7 cellular contexts compared by ENCODE assay signal in genomic region chr15:31650054-31650701, GRCh38.
DNase-seq lines count a peak whose midpoint lies in the region; ATAC-seq, FAIRE-seq and TF ChIP-seq lines count a peak whose summit lies in the region.
"Not testable (repeated sequence)": the region's sequence is repeated elsewhere in the genome, so short reads cannot be mapped to it uniquely, and the experiment has no call there.

No MANE protein-coding gene starts in this region.

- not testable (repeated sequence) for H3K27ac ChIP-seq in K562 (ENCODE audit: extremely low read depth, low read depth, low read length); heart left ventricle

- TF ChIP-seq POLR2A in K562 (conservative IDR thresholded peaks at IDR 0.05); heart left ventricle (IDR thresholded peaks at IDR 0.05): not testable (repeated sequence)

- H3K79me2 ChIP-seq in K562 (ENCODE audit: control insufficient read depth, insufficient read depth, low read length), result not testable (repeated sequence)

- intact Hi-C loops in K562 (cut with micrococcal nuclease), result not testable (repeated sequence)
- intact Hi-C loops in heart left ventricle (cut with DNase I), result loop anchor here in 2 of 10 donors (5.0 kb wide), 2 partner anchors 217 to 322 kb away; no protein-coding TSS in a partner anchor

- H3K9me1 ChIP-seq in K562 (ENCODE audit: control insufficient read depth, insufficient read depth, low read length), result not testable (repeated sequence)

- POLR2A ChIA-PET in K562 (lab: Yijun Ruan, JAX), result not testable (repeated sequence)

- not testable (repeated sequence) for H3K4me3 Mint-ChIP-seq in osteocyte (ENCODE audit: unreplicated experiment)

- H3K36me3 ChIP-seq in K562 (ENCODE audit: control insufficient read depth, insufficient read depth, low read length); heart left ventricle: not testable (repeated sequence)

- in situ Hi-C loops in K562 (cut with MboI), result not testable (repeated sequence)

- FAIRE-seq in GM18507 (lab: Jason Lieb, UNC) (peak; percentile 93), RCC 7860 (lab: Jason Lieb, UNC) (peak; percentile 31), K562 (lab: Jason Lieb, UNC) (peak; percentile 94)

- CTCF ChIA-PET in K562 (lab: Yijun Ruan, JAX; ENCODE audit: low intra/inter-chr PET ratio), result not testable (repeated sequence)

- H3K27ac Mint-ChIP-seq in osteocyte (ENCODE audit: unreplicated experiment), result not testable (repeated sequence)

- TF ChIP-seq CTCF in K562 (IDR thresholded peaks at IDR 0.05 in 2 of 3, conservative IDR thresholded peaks at IDR 0.05 in 1 of 3; ENCODE audit: insufficient read depth in 2 of 3, low read depth in 1 of 3, low read length in 3 of 3) (peak in 2 of 3 experiments; percentile 12 to 29; a peak in 2 of 6 replicates), heart left ventricle (IDR thresholded peaks at IDR 0.05) (peak in 10 of 12 donors; percentile 20 to 44 (median 36)), osteocyte (IDR thresholded peaks at IDR 0.05) (peak; percentile 42)

- H3K9me3 ChIP-seq in K562 (replicated peaks; ENCODE audit: control insufficient read depth, insufficient read depth, low read depth, low read length); heart left ventricle: not testable (repeated sequence)

- TF ChIP-seq EP300 in K562 (IDR thresholded peaks at IDR 0.05; ENCODE audit: low read length), result not testable (repeated sequence)

- H2AFZ ChIP-seq in K562 (ENCODE audit: low read depth, low read length), result not testable (repeated sequence)

- H3K4me1 ChIP-seq in K562 (replicated peaks in 1 of 2; ENCODE audit: control insufficient read depth in 2 of 2, insufficient read depth in 2 of 2, low read length in 2 of 2); heart left ventricle: not testable (repeated sequence)

- peaks cover 11% of the 10 kb centered on the region for H3K27me3 Mint-ChIP-seq in osteocyte (ENCODE audit: unreplicated experiment)

- not testable (repeated sequence) for H3K4me2 ChIP-seq in K562 (ENCODE audit: insufficient read depth, low read length)

- not testable (repeated sequence) for H3K4me1 Mint-ChIP-seq in osteocyte (ENCODE audit: unreplicated experiment)

- H3K4me3 ChIP-seq in K562, heart left ventricle: not testable (repeated sequence)

- TF ChIP-seq RAD21 in K562 (CRISPR knock-in tag; conservative IDR thresholded peaks at IDR 0.05 in 1 of 2, IDR thresholded peaks at IDR 0.05 in 1 of 2), result not testable (repeated sequence)

- WGBS in K562 (ENCODE audit: insufficient coverage, low coverage, missing lambda C conversion rate), result 0% methylated on average over 1 of the region's 6 CpGs
- WGBS in heart left ventricle, 4 donors, result 0% methylated on average over 1 to 3 of the region's 6 CpGs; no CpG with 5 or more reads in 2 of the 4 donors

- H3K9me3 Mint-ChIP-seq in osteocyte (ENCODE audit: unreplicated experiment), result not testable (repeated sequence)

- DNase-seq in GM18507 (ENCODE audit: extremely low spot score, insufficient read length, low read depth); RCC 7860 (ENCODE audit: low spot score); K562 (ENCODE audit: extremely low read depth in 1 of 4, low spot score in 3 of 4); osteocyte (ENCODE audit: extremely low spot score, unreplicated experiment): not testable (repeated sequence)
- DNase-seq in activated CD8-positive, alpha-beta memory T cell treated with anti-CD3 and anti-CD28 coated beads, Interleukin-2, amount 50 U/mL, for 24 hours (ENCODE audit: extremely low read depth), result peak; percentile 13
- DNase-seq in heart left ventricle, result peak; percentile 16 to 79 (median 61)
- DNase-seq in stimulated activated CD4-positive, alpha-beta T cell treated with anti-CD3 and anti-CD28 coated beads, TNF-alpha, amount 100 ng/mL, for 48 hours (ENCODE audit: low read depth in 3 of 3), result peak; percentile 13 to 34 (median 29)

- H3K36me3 Mint-ChIP-seq in osteocyte (ENCODE audit: unreplicated experiment), result not testable (repeated sequence)

- H4K20me1 ChIP-seq in K562 (replicated peaks; ENCODE audit: control insufficient read depth, insufficient read depth, low read length), result not testable (repeated sequence)

- not testable (repeated sequence) for BruUV-seq in K562 (replicated peaks; lab: Mats Ljungman, UMichigan)

- H3K27me3 ChIP-seq in K562 (ENCODE audit: control insufficient read depth in 2 of 2, insufficient read depth in 2 of 2, low read length in 2 of 2); heart left ventricle: not testable (repeated sequence)

- not testable (repeated sequence) for H3K9ac ChIP-seq in K562 (ENCODE audit: insufficient read depth in 1 of 2, low read depth in 2 of 2, low read length in 2 of 2)

- ATAC-seq in K562, result peak; percentile 95
- ATAC-seq in heart left ventricle, result peak in 3 of 4 donors; percentile 64 to 88 (median 68)
